In genomic region chr1:245823408-245824147, GRCh38 we compare ENCODE assay signal across 2 cellular contexts.
TF ChIP-seq lines count a peak whose summit lies in the region.

No MANE protein-coding gene starts in this region.

TF ChIP-seq in A549, 52 proteins besides CTCF, POLR2A, EP300 and RAD21 (continued from another document):
- TF ChIP-seq CEBPB (IDR thresholded peaks at IDR 0.05) (peak in 1 of 2 experiments; percentile 2; a peak in 2 of 4 replicates), FOSB (CRISPR knock-in tag; IDR thresholded peaks at IDR 0.05) (no peak)

TF ChIP-seq in IMR-90, 13 proteins besides CTCF, POLR2A, EP300 and RAD21 (continued from another document):
- TF ChIP-seq NFE2L2 (IDR thresholded peaks at IDR 0.05; ENCODE audit: low read depth, low read length) (no peak), CEBPB (IDR thresholded peaks at IDR 0.05; ENCODE audit: low read depth, low read length) (peak; percentile 38; the same call in 1 of the 2 replicates), MXI1 (IDR thresholded peaks at IDR 0.05; ENCODE audit: borderline replicate concordance, low read depth, low read length) (no peak)
